ENCODE assay signal across 11 cellular contexts in genomic region chr1:27970401-27970800, GRCh38. TPM values are rescaled to one million over a fixed set of nuclear protein-coding genes. Genes with fewer than 3 reads are reported as not detected.
DNase-seq lines count a peak whose midpoint lies in the region; ATAC-seq and TF ChIP-seq lines count a peak whose summit lies in the region.
"Had no signal": no experiment of that assay in that cellular context is flagged by ENCODE, and none has a peak within 500 bp of the region (broad histone marks: within the 10 kb centered on the region; RNA-seq: fewer than 3 reads in every experiment).

No MANE protein-coding gene starts in this region.

- TF ChIP-seq CTCF in CD4-positive, alpha-beta T cell (IDR thresholded peaks at IDR 0.05) = no peak
- no peak for TF ChIP-seq CTCF in fibroblast of the aortic adventitia (IDR thresholded peaks at IDR 0.05; ENCODE audit: insufficient read depth, low read length)

- no peak for ATAC-seq in CD4-positive, alpha-beta T cell (ENCODE audit: poor library complexity)
- ATAC-seq in SK-N-SH treated with all-trans-retinoic acid at 6 μM for 48 hours (peak; percentile 84), GM19351 (IDR thresholded peaks at IDR 0.05; ENCODE audit: unreplicated experiment) (no peak), HG02588 (IDR thresholded peaks at IDR 0.05; ENCODE audit: unreplicated experiment) (no peak)

- H3K27me3 ChIP-seq in CD4-positive, alpha-beta T cell (ENCODE audit: control insufficient read depth, insufficient read depth, low read length) = no peaks in the 10 kb centered on the region
- H3K27me3 ChIP-seq in HAP-1 (ENCODE audit: low read depth) = no peaks in the 10 kb centered on the region

- peaks cover 25% of the 10 kb centered on the region for H3K4me1 Mint-ChIP-seq in CD4-positive, alpha-beta T cell (ENCODE audit: low read depth)
- H3K4me1 Mint-ChIP-seq: neural crest cell had no signal

- H3K27me3 Mint-ChIP-seq in CD4-positive, alpha-beta T cell = no peaks in the 10 kb centered on the region

- no peaks in the 10 kb centered on the region for H3K9me3 ChIP-seq in CD4-positive, alpha-beta T cell (ENCODE audit: control insufficient read depth, low read length)
- H3K9me3 ChIP-seq in HAP-1 = no peaks in the 10 kb centered on the region

- intact Hi-C loops in CD4-positive, alpha-beta T cell (cut with DNase I, micrococcal nuclease) = no loop called here

- no peaks in the 10 kb centered on the region; the same call in 1 of the 2 replicates for H3K4me1 ChIP-seq in HAP-1

- POLR2A ChIA-PET in CD4-positive, alpha-beta T cell (lab: Charles Lee) = interaction anchor here (0.9 kb wide), 1 partner anchor 11 kb away, joined by 3 read pairs; the partner anchor contains the start of gene XKR8

- CTCF ChIA-PET in CD4-positive, alpha-beta T cell (lab: Charles Lee) = interaction anchor here (1.5 kb wide), 1 partner anchor 112 kb away, joined by 5 read pairs; no protein-coding TSS in a partner anchor

- DNase-seq in CD4-positive, alpha-beta T cell = no peak
- DNase-seq in fibroblast of the aortic adventitia (ENCODE audit: low read depth) (peak; percentile 85), renal cortical epithelial cell (ENCODE audit: low read depth) (peak; percentile 26), SIG-M5 treated with dmso at 0.1 percent for 504 hours (lab: John Stamatoyannopoulos, UW; ENCODE audit: unreplicated experiment) (no peak), HAP-1 (ENCODE audit: low spot score in 2 of 2) (no peak)
- DNase-seq: DMS53, NCI-H187 treated with DMSO at 0.1 percent for 48 hours had no signal

- H3K4me3 Mint-ChIP-seq in CD4-positive, alpha-beta T cell = no peak overlapping the region
- H3K4me3 Mint-ChIP-seq: neural crest cell had no signal

- H3K4me3 ChIP-seq in fibroblast of the aortic adventitia (ENCODE audit: low read depth, low read length) (no peak overlapping the region), HAP-1 (no peak overlapping the region)

- in situ Hi-C loops in HAP-1 (cut with MboI; ENCODE audit: low sequenced_read_pairs) = no loop called here

- H3K36me3 ChIP-seq in HAP-1 (replicated peaks) = peaks cover 17% of the 10 kb centered on the region

- peaks cover 52% of the 10 kb centered on the region for H3K36me3 Mint-ChIP-seq in CD4-positive, alpha-beta T cell (ENCODE audit: low read depth)

- no peak overlapping the region for H3K27ac ChIP-seq in CD4-positive, alpha-beta T cell (ENCODE audit: low read depth, low read length)

- H3K27ac Mint-ChIP-seq in CD4-positive, alpha-beta T cell = peak overlapping the region; percentile 57

- no peaks in the 10 kb centered on the region for H3K9me3 Mint-ChIP-seq in CD4-positive, alpha-beta T cell
- H3K9me3 Mint-ChIP-seq: neural crest cell had no signal

TF ChIP-seq in SK-N-SH treated with all-trans-retinoic acid at 6 μM for 48 hours, 23 proteins besides CTCF, POLR2A, EP300 and RAD21:
- TF ChIP-seq PATZ1 (CRISPR knock-in tag; IDR thresholded peaks at IDR 0.05; ENCODE audit: borderline replicate concordance) = no peak
- TF ChIP-seq RARB (CRISPR knock-in tag; IDR thresholded peaks at IDR 0.05) = no peak

RNA-seq across cellular contexts. Expression of gene XKR8, which starts 10.6 kb away (rescaled TPM):
- 1 to 10 TPM; 5.4 to 5.5 TPM for total RNA-seq in CD4-positive, alpha-beta T cell
- total RNA-seq in fibroblast of the aortic adventitia (ENCODE audit: low replicate concordance) (4.9 and 5.9 TPM in 2 replicates), renal cortical epithelial cell (4.2 and 6.3 TPM in 2 replicates)

RNA-seq across cellular contexts. Expression of gene SMPDL3B, which starts 35.6 kb away (rescaled TPM):
- total RNA-seq in CD4-positive, alpha-beta T cell = not detected
- total RNA-seq in fibroblast of the aortic adventitia (ENCODE audit: low replicate concordance) (0.09 TPM in 1 of 2 replicates, not detected in the other), renal cortical epithelial cell (9.5 and 17.9 TPM in 2 replicates)
- total RNA-seq: neural crest cell had no signal

RNA-seq across cellular contexts. Expression of gene RPA2, which starts 56.0 kb away (rescaled TPM):
- total RNA-seq in CD4-positive, alpha-beta T cell = 1 to 10 TPM; 7.0 to 7.5 TPM
- total RNA-seq in fibroblast of the aortic adventitia (ENCODE audit: low replicate concordance) = 12.7 and 42.1 TPM in 2 replicates
- 24.8 and 30.0 TPM in 2 replicates for total RNA-seq in renal cortical epithelial cell

Comparison
In these comparisons a context has a peak if more than half of its experiments do, and no peak if none do; other contexts are left out.
1. DNase-seq: peak in fibroblast of the aortic adventitia (single experiment) and renal cortical epithelial cell (single experiment); none in CD4-positive, alpha-beta T cell (0 of 10), SIG-M5 treated with dmso at 0.1 percent for 504 hours (single experiment) and HAP-1 (0 of 2).